Comparison of ENCODE assay signal across 13 cellular contexts in genomic region chr1:1527092-1527816, GRCh38. TPM values are rescaled to one million over a fixed set of nuclear protein-coding genes. Genes with fewer than 3 reads are reported as not detected.
DNase-seq lines count a peak whose midpoint lies in the region; ATAC-seq and TF ChIP-seq lines count a peak whose summit lies in the region.
"Had no signal": no experiment of that assay in that cellular context is flagged by ENCODE, and none has a peak within 500 bp of the region (broad histone marks: within the 10 kb centered on the region; RNA-seq: fewer than 3 reads in every experiment).

No MANE protein-coding gene starts in this region.

- H2BK12ac ChIP-seq in mesenchymal stem cell (ENCODE audit: low read length in 2 of 2): no peak overlapping the region

- H2BK5ac ChIP-seq in mesenchymal stem cell (ENCODE audit: low read depth, low read length, poor library complexity, severe bottlenecking): no peak overlapping the region

- WGBS in SK-N-SH (ENCODE audit: low lambda C conversion rate): 82% methylated on average over 6 of the region's 31 CpGs
- 95% methylated on average over 30 of the region's 31 CpGs for WGBS in mesenchymal stem cell
- 92% methylated on average over 31 of the region's 31 CpGs for WGBS in prostate gland

- no peak overlapping the region for H4K91ac ChIP-seq in mesenchymal stem cell (ENCODE audit: low read length)

- H3K4me2 ChIP-seq in SK-N-SH (no peak overlapping the region), mesenchymal stem cell (ENCODE audit: low read length, poor library complexity, severe bottlenecking) (no peak overlapping the region)
- H3K4me2 ChIP-seq: BLaER1 treated with 17β-estradiol and CSF1 and Interleukin-3, amounts not matched to agents 10 nM and 100 nM had no signal

- no peaks in the 10 kb centered on the region for H3K9me2 ChIP-seq in SK-N-SH

- H3K14ac ChIP-seq in mesenchymal stem cell (ENCODE audit: low read length in 2 of 2): no peak overlapping the region

- no peak overlapping the region for H2AFZ ChIP-seq in SK-N-SH (ENCODE audit: low read depth)
- peak overlapping the region; percentile 59 for H2AFZ ChIP-seq in mesenchymal stem cell (ENCODE audit: low read depth, low read length)
- H2AFZ ChIP-seq: GM23248 had no signal

- no peak overlapping the region for H2BK15ac ChIP-seq in mesenchymal stem cell (ENCODE audit: low read depth, poor library complexity, severe bottlenecking)

- no peak for TF ChIP-seq EP300 in SK-N-SH (IDR thresholded peaks at IDR 0.05; ENCODE audit: borderline replicate concordance in 1 of 2, low read depth in 1 of 2, low read length in 1 of 2)

- CTCF ChIA-PET in SK-N-SH (lab: Yijun Ruan, JAX): no interaction called here

- no peak overlapping the region for H4K8ac ChIP-seq in mesenchymal stem cell (ENCODE audit: low read length)

- H3K23ac ChIP-seq in mesenchymal stem cell (ENCODE audit: low read length in 2 of 2): no peak overlapping the region

- no peaks in the 10 kb centered on the region for H3K79me2 ChIP-seq in SK-N-SH (ENCODE audit: insufficient read depth)

- H2AK5ac ChIP-seq in mesenchymal stem cell (ENCODE audit: low read length, severe bottlenecking): no peak overlapping the region

- H3K27me3 ChIP-seq in SK-N-SH (ENCODE audit: insufficient read depth): no peaks in the 10 kb centered on the region
- H3K27me3 ChIP-seq in mesenchymal stem cell (ENCODE audit: control insufficient read depth in 1 of 2, insufficient read depth in 1 of 2, low read length in 2 of 2): no peaks in the 10 kb centered on the region
- no peaks in the 10 kb centered on the region for H3K27me3 ChIP-seq in prostate gland (replicated peaks; ENCODE audit: insufficient read depth)

- in situ Hi-C loops in GM13977 (cut with MboI; ENCODE audit: low pct_unique_long_range_greater_than_20kb, low sequenced_read_pairs, unreplicated experiment): no loop called here

- peaks cover 29% of the 10 kb centered on the region for H3K79me1 ChIP-seq in mesenchymal stem cell (replicated peaks; ENCODE audit: low read length, poor library complexity, severe bottlenecking)

- H3K27ac ChIP-seq in SK-N-SH (ENCODE audit: low read depth in 2 of 2, low read length in 1 of 2) (no peak overlapping the region), mesenchymal stem cell (ENCODE audit: low read length, poor library complexity, severe bottlenecking) (no peak overlapping the region), prostate gland (no peak overlapping the region)
- H3K27ac ChIP-seq: 22Rv1; BLaER1 treated with 17β-estradiol and CSF1 and Interleukin-3, amounts not matched to agents 10 nM and 100 nM; GM23248; HL-60 had no signal

- no peak for TF ChIP-seq RAD21 in SK-N-SH (IDR thresholded peaks at IDR 0.05; ENCODE audit: low read length)

- H3K9ac ChIP-seq in SK-N-SH (no peak overlapping the region), mesenchymal stem cell (ENCODE audit: low read length) (no peak overlapping the region)
- H3K9ac ChIP-seq: BLaER1 treated with 17β-estradiol and CSF1 and Interleukin-3, amounts not matched to agents 10 nM and 100 nM; GM23248 had no signal

- H3K4ac ChIP-seq in mesenchymal stem cell (ENCODE audit: low read depth in 1 of 2, low read length in 2 of 2): no peak overlapping the region

- peak; percentile 24 for DNase-seq in SK-N-SH
- peak; percentile 13 for DNase-seq in GM13977 (ENCODE audit: low spot score)
- no peak for DNase-seq in mesenchymal stem cell
- DNase-seq in prostate gland (ENCODE audit: low spot score): no peak
- no peak for DNase-seq in T1000 (lab: John Stamatoyannopoulos, UW)
- no peak for DNase-seq in cerebellar cortex (ENCODE audit: low spot score)
- DNase-seq: CD4-positive, CD25-positive, alpha-beta regulatory T cell; DMS 273 treated with DMSO at 0.1 percent for 48 hours; GM23248 had no signal

- no peak for TF ChIP-seq POLR2A in prostate gland (IDR thresholded peaks at IDR 0.05)

- ATAC-seq in SK-N-SH treated with all-trans-retinoic acid at 6 μM for 48 hours: no peak; the same call in 2 of the 3 replicates

- no peak overlapping the region for H2BK120ac ChIP-seq in mesenchymal stem cell (ENCODE audit: low read depth, low read length)

- H3K4me3 ChIP-seq in SK-N-SH (ENCODE audit: low read depth in 2 of 2, low read length in 1 of 2) (no peak overlapping the region), mesenchymal stem cell (ENCODE audit: insufficient read depth in 1 of 2, low read depth in 1 of 2, low read length in 2 of 2) (no peak overlapping the region), prostate gland (no peak overlapping the region)
- H3K4me3 ChIP-seq: BLaER1 treated with 17β-estradiol and CSF1 and Interleukin-3, amounts not matched to agents 10 nM and 100 nM; GM23248 had no signal

- H3K9me3 ChIP-seq in SK-N-SH (no peaks in the 10 kb centered on the region), mesenchymal stem cell (ENCODE audit: control insufficient read depth, low read length) (peaks cover 11% of the 10 kb centered on the region), prostate gland (no peaks in the 10 kb centered on the region)

- POLR2A ChIA-PET in SK-N-SH (lab: Yijun Ruan, JAX): no interaction called here

- no peaks in the 10 kb centered on the region for H4K20me1 ChIP-seq in SK-N-SH (ENCODE audit: insufficient read depth)

- intact Hi-C loops in prostate gland (cut with DNase I): no loop called here

- H3K18ac ChIP-seq in mesenchymal stem cell (ENCODE audit: low read depth in 1 of 2, low read length in 2 of 2): no peak overlapping the region

- no peaks in the 10 kb centered on the region for H3F3A ChIP-seq in SK-N-SH (replicated peaks; ENCODE audit: insufficient read depth)

- H3K4me1 ChIP-seq in SK-N-SH (ENCODE audit: control insufficient read depth in 1 of 2, insufficient read depth in 2 of 2, low read depth in 1 of 2, low read length in 1 of 2) (no peaks in the 10 kb centered on the region), mesenchymal stem cell (ENCODE audit: control insufficient read depth, insufficient read depth, low read depth, low read length) (no peaks in the 10 kb centered on the region), prostate gland (replicated peaks) (no peaks in the 10 kb centered on the region)

- TF ChIP-seq CTCF in SK-N-SH (IDR thresholded peaks at IDR 0.05): no peak
- TF ChIP-seq CTCF in GM13977 (IDR thresholded peaks at IDR 0.05; ENCODE audit: extremely low read depth, insufficient read depth, missing control alignments): no peak
- no peak for TF ChIP-seq CTCF in prostate gland (IDR thresholded peaks at IDR 0.05)

- H3K36me3 ChIP-seq in SK-N-SH (replicated peaks in 1 of 2; ENCODE audit: control insufficient read depth in 1 of 2, insufficient read depth in 2 of 2, low read length in 1 of 2) (peaks cover 12 to 22% of the 10 kb centered on the region in 2 experiments), mesenchymal stem cell (ENCODE audit: control insufficient read depth in 1 of 2, insufficient read depth in 2 of 2, low read depth in 1 of 2, low read length in 2 of 2) (peaks cover 30 to 84% of the 10 kb centered on the region in 2 experiments), prostate gland (no peaks in the 10 kb centered on the region)

TF ChIP-seq in SK-N-SH, 30 proteins besides CTCF, POLR2A, EP300 and RAD21:
- no peak for TF ChIP-seq RCOR1 (IDR thresholded peaks at IDR 0.05; ENCODE audit: low read length)
- TF ChIP-seq MEF2A (IDR thresholded peaks at IDR 0.05; ENCODE audit: borderline replicate concordance, low read depth): no peak
- TF ChIP-seq SMC3 (IDR thresholded peaks at IDR 0.05; ENCODE audit: low read depth, low read length): no peak
- TF ChIP-seq GABPA (IDR thresholded peaks at IDR 0.05; ENCODE audit: low read depth): no peak
- TF ChIP-seq RXRA (IDR thresholded peaks at IDR 0.05; ENCODE audit: borderline replicate concordance, low read depth): no peak
- TF ChIP-seq JUND (IDR thresholded peaks at IDR 0.05): no peak
- TF ChIP-seq GATA2 (CRISPR knock-in tag; IDR thresholded peaks at IDR 0.05): no peak
- TF ChIP-seq ELF1 (IDR thresholded peaks at IDR 0.05): no peak
- no peak for TF ChIP-seq YY1 (IDR thresholded peaks at IDR 0.05; ENCODE audit: low read depth)

TF ChIP-seq in SK-N-SH treated with all-trans-retinoic acid at 6 μM for 48 hours, 23 proteins besides CTCF, POLR2A, EP300 and RAD21 (continues in another document):
- TF ChIP-seq ZC3H10 (CRISPR knock-in tag; IDR thresholded peaks at IDR 0.05): no peak
- TF ChIP-seq BACH2 (CRISPR knock-in tag; IDR thresholded peaks at IDR 0.05; ENCODE audit: borderline replicate concordance): no peak
- TF ChIP-seq POU6F1 (CRISPR knock-in tag; IDR thresholded peaks at IDR 0.05; ENCODE audit: borderline replicate concordance, low read depth): no peak

RNA-seq across cellular contexts. Expression of gene TMEM240, which starts 13.2 kb away (rescaled TPM):
- 6.5 and 8.1 TPM in 2 replicates for polyA plus RNA-seq in SK-N-SH (2012; rRNA removed)
- polyA plus RNA-seq in SK-N-SH (2012; cell fraction: cytosol; rRNA removed): 3.1 and 4.9 TPM in 2 replicates
- polyA plus RNA-seq in SK-N-SH (2012; cell fraction: nucleus; rRNA removed): 18.5 and 29.8 TPM in 2 replicates
- polyA plus RNA-seq in mesenchymal stem cell (2013, experiment 1 of 2): 3.3 TPM
- 3.3 TPM for polyA plus RNA-seq in mesenchymal stem cell (2013, experiment 2 of 2)
- total RNA-seq in prostate gland: 1 to 10 TPM; 4.5 to 6.8 TPM
- total RNA-seq: CD4-positive, CD25-positive, alpha-beta regulatory T cell had no signal
- polyA plus RNA-seq: CD4-positive, CD25-positive, alpha-beta regulatory T cell had no signal

RNA-seq across cellular contexts. Expression of gene ATAD3A, which starts 15.3 kb away (rescaled TPM):
- polyA plus RNA-seq in SK-N-SH (2012; rRNA removed): 34.1 and 40.2 TPM in 2 replicates
- 17.6 and 25.1 TPM in 2 replicates for polyA plus RNA-seq in SK-N-SH (2012; cell fraction: cytosol; rRNA removed)
- 85.0 and 87.9 TPM in 2 replicates for polyA plus RNA-seq in SK-N-SH (2012; cell fraction: nucleus; rRNA removed)
- 23.0 TPM for polyA plus RNA-seq in mesenchymal stem cell (2013, experiment 1 of 2)
- 22.7 TPM for polyA plus RNA-seq in mesenchymal stem cell (2013, experiment 2 of 2)
- 10 to 100 TPM; 30.0 to 32.8 TPM for total RNA-seq in prostate gland

RNA-seq across cellular contexts. Expression of gene SSU72, which starts 47.4 kb away (rescaled TPM):
- polyA plus RNA-seq in SK-N-SH (2012; rRNA removed): 73.6 and 104 TPM in 2 replicates
- polyA plus RNA-seq in SK-N-SH (2012; cell fraction: cytosol; rRNA removed): 90.3 and 97.8 TPM in 2 replicates
- 72.0 and 84.8 TPM in 2 replicates for polyA plus RNA-seq in SK-N-SH (2012; cell fraction: nucleus; rRNA removed)
- polyA plus RNA-seq in mesenchymal stem cell (2013, experiment 1 of 2): 139 TPM
- polyA plus RNA-seq in mesenchymal stem cell (2013, experiment 2 of 2): 138 TPM
- 100 to 1,000 TPM; 173 to 203 TPM for total RNA-seq in prostate gland

RNA-seq across cellular contexts. Expression of gene ATAD3B, which starts 55.7 kb away (rescaled TPM):
- 47.6 and 71.6 TPM in 2 replicates for polyA plus RNA-seq in SK-N-SH (2012; rRNA removed)
- polyA plus RNA-seq in SK-N-SH (2012; cell fraction: cytosol; rRNA removed): 13.5 and 13.8 TPM in 2 replicates
- 255 and 261 TPM in 2 replicates for polyA plus RNA-seq in SK-N-SH (2012; cell fraction: nucleus; rRNA removed)
- polyA plus RNA-seq in mesenchymal stem cell (2013, experiment 1 of 2): 13.9 TPM
- 12.7 TPM for polyA plus RNA-seq in mesenchymal stem cell (2013, experiment 2 of 2)
- 10 to 100 TPM; 16.8 to 26.9 TPM for total RNA-seq in prostate gland

Comparison
In these comparisons a context has a peak if more than half of its experiments do, and no peak if none do; other contexts are left out.
1. DNase-seq: peak in SK-N-SH (single experiment) and GM13977 (single experiment); none in mesenchymal stem cell (single experiment), prostate gland (single experiment), T1000 (single experiment) and cerebellar cortex (single experiment).